In genomic region chr20:63969851-63970713, GRCh38 we compare ENCODE assay signal across 1 cellular context.
A peak's percentile ranks its signal among the peaks of the same experiment; 100 is the strongest.
TF ChIP-seq lines count a peak whose summit lies in the region.

A gene with protein sequence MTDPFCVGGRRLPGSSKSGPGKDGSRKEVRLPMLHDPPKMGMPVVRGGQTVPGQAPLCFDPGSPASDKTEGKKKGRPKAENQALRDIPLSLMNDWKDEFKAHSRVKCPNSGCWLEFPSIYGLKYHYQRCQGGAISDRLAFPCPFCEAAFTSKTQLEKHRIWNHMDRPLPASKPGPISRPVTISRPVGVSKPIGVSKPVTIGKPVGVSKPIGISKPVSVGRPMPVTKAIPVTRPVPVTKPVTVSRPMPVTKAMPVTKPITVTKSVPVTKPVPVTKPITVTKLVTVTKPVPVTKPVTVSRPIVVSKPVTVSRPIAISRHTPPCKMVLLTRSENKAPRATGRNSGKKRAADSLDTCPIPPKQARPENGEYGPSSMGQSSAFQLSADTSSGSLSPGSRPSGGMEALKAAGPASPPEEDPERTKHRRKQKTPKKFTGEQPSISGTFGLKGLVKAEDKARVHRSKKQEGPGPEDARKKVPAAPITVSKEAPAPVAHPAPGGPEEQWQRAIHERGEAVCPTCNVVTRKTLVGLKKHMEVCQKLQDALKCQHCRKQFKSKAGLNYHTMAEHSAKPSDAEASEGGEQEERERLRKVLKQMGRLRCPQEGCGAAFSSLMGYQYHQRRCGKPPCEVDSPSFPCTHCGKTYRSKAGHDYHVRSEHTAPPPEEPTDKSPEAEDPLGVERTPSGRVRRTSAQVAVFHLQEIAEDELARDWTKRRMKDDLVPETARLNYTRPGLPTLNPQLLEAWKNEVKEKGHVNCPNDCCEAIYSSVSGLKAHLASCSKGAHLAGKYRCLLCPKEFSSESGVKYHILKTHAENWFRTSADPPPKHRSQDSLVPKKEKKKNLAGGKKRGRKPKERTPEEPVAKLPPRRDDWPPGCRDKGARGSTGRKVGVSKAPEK (minus strand): TSS chr20:63969930. CDS start chr20:63967950, 1,980 bp downstream.

TF ChIP-seq in HepG2, 621 proteins besides CTCF, POLR2A, EP300 and RAD21 (continued from another document and continues in another):
- TF ChIP-seq, protein P1, sequence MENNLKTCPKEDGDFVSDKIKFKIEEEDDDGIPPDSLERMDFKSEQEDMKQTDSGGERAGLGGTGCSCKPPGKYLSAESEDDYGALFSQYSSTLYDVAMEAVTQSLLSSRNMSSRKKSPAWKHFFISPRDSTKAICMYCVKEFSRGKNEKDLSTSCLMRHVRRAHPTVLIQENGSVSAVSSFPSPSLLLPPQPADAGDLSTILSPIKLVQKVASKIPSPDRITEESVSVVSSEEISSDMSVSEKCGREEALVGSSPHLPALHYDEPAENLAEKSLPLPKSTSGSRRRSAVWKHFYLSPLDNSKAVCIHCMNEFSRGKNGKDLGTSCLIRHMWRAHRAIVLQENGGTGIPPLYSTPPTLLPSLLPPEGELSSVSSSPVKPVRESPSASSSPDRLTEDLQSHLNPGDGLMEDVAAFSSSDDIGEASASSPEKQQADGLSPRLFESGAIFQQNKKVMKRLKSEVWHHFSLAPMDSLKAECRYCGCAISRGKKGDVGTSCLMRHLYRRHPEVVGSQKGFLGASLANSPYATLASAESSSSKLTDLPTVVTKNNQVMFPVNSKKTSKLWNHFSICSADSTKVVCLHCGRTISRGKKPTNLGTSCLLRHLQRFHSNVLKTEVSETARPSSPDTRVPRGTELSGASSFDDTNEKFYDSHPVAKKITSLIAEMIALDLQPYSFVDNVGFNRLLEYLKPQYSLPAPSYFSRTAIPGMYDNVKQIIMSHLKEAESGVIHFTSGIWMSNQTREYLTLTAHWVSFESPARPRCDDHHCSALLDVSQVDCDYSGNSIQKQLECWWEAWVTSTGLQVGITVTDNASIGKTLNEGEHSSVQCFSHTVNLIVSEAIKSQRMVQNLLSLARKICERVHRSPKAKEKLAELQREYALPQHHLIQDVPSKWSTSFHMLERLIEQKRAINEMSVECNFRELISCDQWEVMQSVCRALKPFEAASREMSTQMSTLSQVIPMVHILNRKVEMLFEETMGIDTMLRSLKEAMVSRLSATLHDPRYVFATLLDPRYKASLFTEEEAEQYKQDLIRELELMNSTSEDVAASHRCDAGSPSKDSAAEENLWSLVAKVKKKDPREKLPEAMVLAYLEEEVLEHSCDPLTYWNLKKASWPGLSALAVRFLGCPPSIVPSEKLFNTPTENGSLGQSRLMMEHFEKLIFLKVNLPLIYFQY (CRISPR knock-in tag; IDR thresholded peaks at IDR 0.05; ENCODE audit: borderline replicate concordance) = peak; percentile 94; the same call in 1 of the 2 replicates
- TF ChIP-seq PHF8 (CRISPR knock-in tag; IDR thresholded peaks at IDR 0.05) (peak; percentile 84), NKX3-1 (CRISPR knock-in tag; IDR thresholded peaks at IDR 0.05) (no peak), ZNF17 (CRISPR knock-in tag; IDR thresholded peaks at IDR 0.05) (no peak), KAT8 (CRISPR knock-in tag; IDR thresholded peaks at IDR 0.05) (peak; percentile 54; the same call in 1 of the 2 replicates), ATF2 (CRISPR knock-in tag; IDR thresholded peaks at IDR 0.05) (no peak), KAT7 (CRISPR knock-in tag; IDR thresholded peaks at IDR 0.05; ENCODE audit: borderline replicate concordance) (no peak), SP4 (CRISPR knock-in tag; IDR thresholded peaks at IDR 0.05) (peak; percentile 75), HOXA5 (CRISPR knock-in tag; IDR thresholded peaks at IDR 0.05) (peak; percentile 49; the same call in 1 of the 2 replicates), ZSCAN12 (CRISPR knock-in tag; IDR thresholded peaks at IDR 0.05) (no peak), ZNF709 (CRISPR knock-in tag; IDR thresholded peaks at IDR 0.05) (peak; percentile 71; the same call in 1 of the 2 replicates), ZNF790 (CRISPR knock-in tag; IDR thresholded peaks at IDR 0.05; ENCODE audit: borderline replicate concordance) (0 out of 2 replicates have a peak, but pooled peaks have one; percentile 71), SOX5 (CRISPR knock-in tag; IDR thresholded peaks at IDR 0.05; ENCODE audit: borderline replicate concordance) (no peak), ATF7-NPFF (CRISPR knock-in tag; IDR thresholded peaks at IDR 0.05; ENCODE audit: low read depth) (peak; percentile 63), ZSCAN29 (CRISPR knock-in tag; conservative IDR thresholded peaks at IDR 0.05) (peak; percentile 77), ZBTB7B (CRISPR knock-in tag; IDR thresholded peaks at IDR 0.05) (peak; percentile 98), GABPB1 (CRISPR knock-in tag; IDR thresholded peaks at IDR 0.05) (peak; percentile 65), EHMT2 (IDR thresholded peaks at IDR 0.05; ENCODE audit: borderline replicate concordance, low read depth, low read length) (no peak), ZNF768 (CRISPR knock-in tag; IDR thresholded peaks at IDR 0.05) (peak; percentile 86), HNF4G (IDR thresholded peaks at IDR 0.05; ENCODE audit: borderline replicate concordance, low read depth, low read length) (peak; percentile 25; the same call in 1 of the 2 replicates), HNF4G (CRISPR knock-in tag; IDR thresholded peaks at IDR 0.05; ENCODE audit: borderline replicate concordance, low read depth) (no peak; the same call in 1 of the 2 replicates), ZNF609 (CRISPR knock-in tag; IDR thresholded peaks at IDR 0.05; ENCODE audit: borderline replicate concordance) (peak; percentile 53; the same call in 1 of the 2 replicates), ZNF883 (CRISPR knock-in tag; IDR thresholded peaks at IDR 0.05; ENCODE audit: not compliant biosample characterization) (peak; percentile 35), ETV5 (CRISPR knock-in tag; IDR thresholded peaks at IDR 0.05; ENCODE audit: borderline replicate concordance) (0 out of 2 replicates have a peak, but pooled peaks have one; percentile 35), ZBTB1 (CRISPR knock-in tag; IDR thresholded peaks at IDR 0.05; ENCODE audit: borderline replicate concordance) (no peak), NONO (IDR thresholded peaks at IDR 0.05) (no peak), NONO (CRISPR knock-in tag; conservative IDR thresholded peaks at IDR 0.05) (peak; percentile 35; the same call in 1 of the 2 replicates), ZNF619 (CRISPR knock-in tag; IDR thresholded peaks at IDR 0.05) (peak; percentile 81; the same call in 1 of the 2 replicates), ZNF501 (CRISPR knock-in tag; IDR thresholded peaks at IDR 0.05) (0 out of 2 replicates have a peak, but pooled peaks have one; percentile 34), BRD4 (CRISPR knock-in tag; IDR thresholded peaks at IDR 0.05) (no peak), KDM5A (IDR thresholded peaks at IDR 0.05; ENCODE audit: borderline replicate concordance, low read length) (no peak; the same call in 1 of the 2 replicates), ARID4A (CRISPR knock-in tag; IDR thresholded peaks at IDR 0.05; ENCODE audit: borderline replicate concordance) (peak; percentile 76), ZMYM3 (CRISPR knock-in tag; IDR thresholded peaks at IDR 0.05) (peak; percentile 69), SMARCE1 (IDR thresholded peaks at IDR 0.05; ENCODE audit: borderline replicate concordance) (no peak), TFAP4 (IDR thresholded peaks at IDR 0.05; ENCODE audit: borderline replicate concordance, low read depth) (no peak)
- TF ChIP-seq, protein P2, sequence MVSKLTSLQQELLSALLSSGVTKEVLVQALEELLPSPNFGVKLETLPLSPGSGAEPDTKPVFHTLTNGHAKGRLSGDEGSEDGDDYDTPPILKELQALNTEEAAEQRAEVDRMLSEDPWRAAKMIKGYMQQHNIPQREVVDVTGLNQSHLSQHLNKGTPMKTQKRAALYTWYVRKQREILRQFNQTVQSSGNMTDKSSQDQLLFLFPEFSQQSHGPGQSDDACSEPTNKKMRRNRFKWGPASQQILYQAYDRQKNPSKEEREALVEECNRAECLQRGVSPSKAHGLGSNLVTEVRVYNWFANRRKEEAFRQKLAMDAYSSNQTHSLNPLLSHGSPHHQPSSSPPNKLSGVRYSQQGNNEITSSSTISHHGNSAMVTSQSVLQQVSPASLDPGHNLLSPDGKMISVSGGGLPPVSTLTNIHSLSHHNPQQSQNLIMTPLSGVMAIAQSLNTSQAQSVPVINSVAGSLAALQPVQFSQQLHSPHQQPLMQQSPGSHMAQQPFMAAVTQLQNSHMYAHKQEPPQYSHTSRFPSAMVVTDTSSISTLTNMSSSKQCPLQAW (CRISPR knock-in tag; IDR thresholded peaks at IDR 0.05) = peak; percentile 75; the same call in 1 of the 2 replicates
- TF ChIP-seq, protein P3, sequence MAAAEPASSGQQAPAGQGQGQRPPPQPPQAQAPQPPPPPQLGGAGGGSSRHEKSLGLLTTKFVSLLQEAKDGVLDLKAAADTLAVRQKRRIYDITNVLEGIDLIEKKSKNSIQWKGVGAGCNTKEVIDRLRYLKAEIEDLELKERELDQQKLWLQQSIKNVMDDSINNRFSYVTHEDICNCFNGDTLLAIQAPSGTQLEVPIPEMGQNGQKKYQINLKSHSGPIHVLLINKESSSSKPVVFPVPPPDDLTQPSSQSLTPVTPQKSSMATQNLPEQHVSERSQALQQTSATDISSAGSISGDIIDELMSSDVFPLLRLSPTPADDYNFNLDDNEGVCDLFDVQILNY (CRISPR knock-in tag; conservative IDR thresholded peaks at IDR 0.05) = peak; percentile 55; the same call in 1 of the 2 replicates
